Comparison of ENCODE assay signal across 8 cellular contexts in genomic region chrX:81202989-81203388, GRCh38. TPM values are rescaled to one million over a fixed set of nuclear protein-coding genes. Genes with fewer than 3 reads are reported as not detected.
DNase-seq lines count a peak whose midpoint lies in the region; ATAC-seq, FAIRE-seq and TF ChIP-seq lines count a peak whose summit lies in the region.

No MANE protein-coding gene starts in this region.

- TF ChIP-seq POLR2A in heart left ventricle (IDR thresholded peaks at IDR 0.05) (no peak), GM12878 (IDR thresholded peaks at IDR 0.05; ENCODE audit: low read depth, low read length) (no peak), uterus (IDR thresholded peaks at IDR 0.05) (no peak)

- H3K4me1 ChIP-seq in heart left ventricle = peaks cover 0 to 13% (median 0%) of the 10 kb centered on the region in 12 donors
- no peaks in the 10 kb centered on the region for H3K4me1 ChIP-seq in GM12878 (ENCODE audit: control insufficient read depth, insufficient read depth, low read length)
- no peaks in the 10 kb centered on the region for H3K4me1 ChIP-seq in lower lobe of right lung
- H3K4me1 ChIP-seq in uterus = no peaks in the 10 kb centered on the region

- H3K9ac ChIP-seq in GM12878 (ENCODE audit: control insufficient read depth, insufficient read depth, low read length) = peak overlapping the region; percentile 94

- POLR2A ChIA-PET in GM12878 (lab: Charles Lee) = interaction anchor here (1.2 to 2.0 kb wide), 3 partner anchors 8 to 394 kb away, joined by 3 to 6 read pairs (median 4); no protein-coding TSS in a partner anchor

- TF ChIP-seq EP300 in GM12878 (IDR thresholded peaks at IDR 0.05; ENCODE audit: borderline replicate concordance in 1 of 2, control insufficient read depth in 1 of 2, low read depth in 2 of 2, low read length in 2 of 2) = no peak

- FAIRE-seq in GM12878 (lab: Jason Lieb, UNC) = no peak

- H3K27ac ChIP-seq in heart left ventricle (peak overlapping the region in 9 of 12 donors; percentile 53 to 82 (median 71)), GM12878 (ENCODE audit: control insufficient read depth, insufficient read depth) (peak overlapping the region; percentile 91), lower lobe of right lung (peak overlapping the region; percentile 84), uterus (peak overlapping the region; percentile 75 to 78)

- H3K79me2 ChIP-seq in GM12878 (ENCODE audit: control insufficient read depth, insufficient read depth, low read length) = peaks cover 50% of the 10 kb centered on the region

- H3K27me3 ChIP-seq in heart left ventricle = no peaks in the 10 kb centered on the region
- H3K27me3 ChIP-seq in GM12878 (replicated peaks in 1 of 2; ENCODE audit: control insufficient read depth in 2 of 2, insufficient read depth in 2 of 2, low read length in 1 of 2) = no peaks in the 10 kb centered on the region
- no peaks in the 10 kb centered on the region for H3K27me3 ChIP-seq in lower lobe of right lung (ENCODE audit: low read depth)
- H3K27me3 ChIP-seq in uterus = no peaks in the 10 kb centered on the region

- H3K4me2 ChIP-seq in GM12878 (ENCODE audit: control insufficient read depth, insufficient read depth) = peak overlapping the region; percentile 64

- CTCF ChIA-PET in GM12878 (lab: Yijun Ruan, JAX) = interaction anchor here (1.8 to 2.5 kb wide), 4 partner anchors 8 to 394 kb away, joined by 10 to 13 read pairs (median 11); partner anchors contain the start of gene BRWD3

- H3K36me3 ChIP-seq in heart left ventricle (no peaks in the 10 kb centered on the region), GM12878 (ENCODE audit: control insufficient read depth in 2 of 2, insufficient read depth in 2 of 2, low read length in 1 of 2) (no peaks in the 10 kb centered on the region), lower lobe of right lung (no peaks in the 10 kb centered on the region), uterus (no peaks in the 10 kb centered on the region)

- BruUV-seq in GM12878 (replicated peaks; lab: Mats Ljungman, UMichigan) = no TSS peak

- ATAC-seq in heart left ventricle = peak in 1 of 4 donors; percentile 6
- no peak for ATAC-seq in left ventricle myocardium superior
- ATAC-seq in GM12878 = peak; percentile 6; the same call in 2 of the 3 replicates
- no peak for ATAC-seq in lower lobe of right lung

- DNase-seq in heart left ventricle = no peak
- DNase-seq in left ventricle myocardium superior = no peak
- DNase-seq in GM12878 (ENCODE audit: low read depth, low spot score) = no peak
- no peak for DNase-seq in lower lobe of right lung
- DNase-seq in uterus = no peak
- DNase-seq in NCI-H1105 (lab: John Stamatoyannopoulos, UW) = no peak
- no peak for DNase-seq in activated effector memory CD4-positive, alpha-beta T cell treated with anti-CD3 and anti-CD28 coated beads, Interleukin-2, amount 50 U/mL, for 16 hours
- no peak for DNase-seq in EL

- H3K9me3 ChIP-seq in heart left ventricle = no peaks in the 10 kb centered on the region
- no peaks in the 10 kb centered on the region for H3K9me3 ChIP-seq in GM12878 (replicated peaks; ENCODE audit: control insufficient read depth, insufficient read depth, low read length)
- H3K9me3 ChIP-seq in lower lobe of right lung = no peaks in the 10 kb centered on the region
- no peaks in the 10 kb centered on the region for H3K9me3 ChIP-seq in uterus

- no peak for TF ChIP-seq RAD21 in GM12878 (IDR thresholded peaks at IDR 0.05; ENCODE audit: insufficient read depth, low read depth, low read length)

- H3K4me3 ChIP-seq in heart left ventricle (peak overlapping the region in 10 of 12 donors; percentile 19 to 87 (median 62)), GM12878 (peak overlapping the region; percentile 63; the same call in 1 of the 2 replicates), lower lobe of right lung (peak overlapping the region; percentile 66), uterus (peak overlapping the region; percentile 45 to 50)

- intact Hi-C loops in heart left ventricle (cut with DNase I) = loop anchor here in 1 of 10 donors (10.0 kb wide), 1 partner anchor 62 kb away; no protein-coding TSS in a partner anchor
- intact Hi-C loops in left ventricle myocardium superior (cut with micrococcal nuclease) = no loop called here
- intact Hi-C loops in GM12878 (cut with micrococcal nuclease; ENCODE audit: unreplicated experiment) = loop anchor here (2.0 kb wide), 2 partner anchors 82 to 394 kb away; partner anchors contain the start of gene BRWD3
- intact Hi-C loops in lower lobe of right lung (cut with DNase I) = no loop called here
- intact Hi-C loops in uterus (cut with DNase I; ENCODE audit: low total_unique reads) = no loop called here

- H4K20me1 ChIP-seq in GM12878 (ENCODE audit: control insufficient read depth, insufficient read depth) = no peaks in the 10 kb centered on the region

- no peak for TF ChIP-seq CTCF in heart left ventricle (IDR thresholded peaks at IDR 0.05)
- TF ChIP-seq CTCF in GM12878 (IDR thresholded peaks at IDR 0.05 in 2 of 3, conservative IDR thresholded peaks at IDR 0.05 in 1 of 3; ENCODE audit: control insufficient read depth in 2 of 3, extremely low read depth in 1 of 3, insufficient read depth in 1 of 3, low read depth in 3 of 3, low read length in 3 of 3) = no peak
- no peak for TF ChIP-seq CTCF in lower lobe of right lung (IDR thresholded peaks at IDR 0.05)
- TF ChIP-seq CTCF in uterus (IDR thresholded peaks at IDR 0.05) = no peak

- H2AFZ ChIP-seq in GM12878 (ENCODE audit: control insufficient read depth, low read depth, low read length) = no peak overlapping the region; the same call in 1 of the 2 replicates

- WGBS in heart left ventricle, 4 donors = 0 to 45% (median 16%) methylated on average over 1 of the region's 1 CpG
- WGBS in GM12878 (ENCODE audit: insufficient coverage, insufficient replicate concordance, low lambda C conversion rate, missing lambda C conversion rate) = 5% methylated on average over 1 of the region's 1 CpG

- RAD21 ChIA-PET in GM12878 (lab: Charles Lee; ENCODE audit: unreplicated experiment) = interaction anchor here (1.5 to 1.9 kb wide), 2 partner anchors 82 to 174 kb away, joined by 5 to 8 read pairs; no protein-coding TSS in a partner anchor

- SMC1A ChIA-PET in GM12878 (lab: Charles Lee; ENCODE audit: uncharacterized antibody, unreplicated experiment) = interaction anchor here (1.2 to 2.3 kb wide), 6 partner anchors 48 to 395 kb away, joined by 3 to 7 read pairs (median 5); no protein-coding TSS in a partner anchor

- in situ Hi-C loops in GM12878 (cut with MboI) = loop anchor here (5.0 kb wide), 1 partner anchor 391 kb away; no protein-coding TSS in a partner anchor

TF ChIP-seq in GM12878, 131 proteins besides CTCF, POLR2A, EP300 and RAD21:
- TF ChIP-seq ATF7 (IDR thresholded peaks at IDR 0.05; ENCODE audit: low read depth) (0 out of 2 replicates have a peak, but pooled peaks have one; percentile 0), MYB (IDR thresholded peaks at IDR 0.05; ENCODE audit: borderline replicate concordance, low read depth, low read length) (no peak)
TF ChIP-seq in GM12878: peak in this region for 1.

RNA-seq across cellular contexts. Expression of gene SH3BGRL, which starts 1.1 kb away (rescaled TPM):
- total RNA-seq in heart left ventricle = 10 to 100 TPM; 16.4 to 96.1 (median 26.9) TPM
- 10 to 100 TPM; 16.7 to 21.8 TPM for polyA plus RNA-seq in heart left ventricle
- 25.6 TPM for total RNA-seq in left ventricle myocardium superior
- 57.8 and 60.9 TPM in 2 replicates for total RNA-seq in GM12878 (2013; cell fraction: nucleolus; rRNA removed)
- 75.6 and 90.8 TPM in 2 replicates for total RNA-seq in GM12878 (2014; rRNA removed)
- 110 and 115 TPM in 2 replicates for total RNA-seq in GM12878 (2014; rRNA removed; fragmentation: Illumina TruSeq; extraction: Trizol)
- 91.7 and 93.1 TPM in 2 replicates for total RNA-seq in GM12878 (2021)
- 80.4 TPM for polyA plus RNA-seq in GM12878 (2011; ENCODE audit: low read depth)
- polyA plus RNA-seq in GM12878 (2011; rRNA removed) = 178 and 274 TPM in 2 replicates
- 74.4 and 88.1 TPM in 2 replicates for polyA plus RNA-seq in GM12878 (2011; cell fraction: cytosol; rRNA removed)
- 36.7 and 37.8 TPM in 2 replicates for polyA plus RNA-seq in GM12878 (2011; cell fraction: nucleus; rRNA removed)
- 102 and 131 TPM in 2 replicates for polyA plus RNA-seq in GM12878 (2012)
- 147 and 199 TPM in 2 replicates for polyA plus RNA-seq in GM12878 (2014; fragmentation: Illumina TruSeq; extraction: Trizol)
- polyA plus RNA-seq in GM12878 (2014; fragmentation: Nextera tagmentation; extraction: Ambion mirVana) = 100 to 1,000 TPM; 127 to 145 TPM
- 73.1 and 95.9 TPM in 2 replicates for polyA plus RNA-seq in GM12878 (2014; rRNA removed)
- polyA plus RNA-seq in GM12878 (2016; fragmentation: Nextera tagmentation; extraction: Ambion mirVana) = 100 to 1,000 TPM; 118 to 126 TPM
- 55.3 and 81.3 TPM in 2 replicates for polyA minus RNA-seq in GM12878 (2011; rRNA and poly(A)+ RNA removed)
- polyA minus RNA-seq in GM12878 (2011; cell fraction: cytosol; rRNA and poly(A)+ RNA removed) = 28.2 and 28.5 TPM in 2 replicates
- 19.8 and 28.9 TPM in 2 replicates for polyA minus RNA-seq in GM12878 (2011; cell fraction: nucleus; rRNA and poly(A)+ RNA removed)
- 192 TPM for total RNA-seq in lower lobe of right lung
- total RNA-seq in uterus = 100 to 1,000 TPM; 136 to 228 (median 179) TPM

RNA-seq across cellular contexts. Expression of gene HMGN5, which starts 1.3 kb away (rescaled TPM):
- total RNA-seq in heart left ventricle = 1 to 10 TPM in 7 of 9 donors, under 1 TPM in 2; 0.56 to 3.8 (median 2.1) TPM
- polyA plus RNA-seq in heart left ventricle = 1 to 10 TPM; 2.8 to 8.8 TPM
- total RNA-seq in left ventricle myocardium superior = 2.3 TPM
- 0.29 and 0.81 TPM in 2 replicates for total RNA-seq in GM12878 (2013; cell fraction: nucleolus; rRNA removed)
- total RNA-seq in GM12878 (2014; rRNA removed) = 2.8 and 3.5 TPM in 2 replicates
- total RNA-seq in GM12878 (2014; rRNA removed; fragmentation: Illumina TruSeq; extraction: Trizol) = 6.1 and 6.2 TPM in 2 replicates
- total RNA-seq in GM12878 (2021) = 11.1 and 13.7 TPM in 2 replicates
- 8.7 TPM for polyA plus RNA-seq in GM12878 (2011; ENCODE audit: low read depth)
- 19.7 and 32.2 TPM in 2 replicates for polyA plus RNA-seq in GM12878 (2011; rRNA removed)
- polyA plus RNA-seq in GM12878 (2011; cell fraction: cytosol; rRNA removed) = 7.0 and 9.3 TPM in 2 replicates
- polyA plus RNA-seq in GM12878 (2011; cell fraction: nucleus; rRNA removed) = 13.2 and 17.5 TPM in 2 replicates
- 18.5 and 25.5 TPM in 2 replicates for polyA plus RNA-seq in GM12878 (2012)
- polyA plus RNA-seq in GM12878 (2014; fragmentation: Illumina TruSeq; extraction: Trizol) = 93.6 and 155 TPM in 2 replicates
- polyA plus RNA-seq in GM12878 (2014; fragmentation: Nextera tagmentation; extraction: Ambion mirVana) = 10 to 100 TPM; 43.0 to 50.8 TPM
- 22.0 and 26.3 TPM in 2 replicates for polyA plus RNA-seq in GM12878 (2014; rRNA removed)
- 10 to 100 TPM; 33.1 to 34.3 TPM for polyA plus RNA-seq in GM12878 (2016; fragmentation: Nextera tagmentation; extraction: Ambion mirVana)
- 4.8 and 7.0 TPM in 2 replicates for polyA minus RNA-seq in GM12878 (2011; rRNA and poly(A)+ RNA removed)
- polyA minus RNA-seq in GM12878 (2011; cell fraction: cytosol; rRNA and poly(A)+ RNA removed) = 2.4 and 6.8 TPM in 2 replicates
- polyA minus RNA-seq in GM12878 (2011; cell fraction: nucleus; rRNA and poly(A)+ RNA removed) = 2.3 and 4.3 TPM in 2 replicates
- 2.9 TPM for total RNA-seq in lower lobe of right lung
- total RNA-seq in uterus = 10 to 100 TPM in 1 of 4 donors, 1 to 10 TPM in 1, under 1 TPM in 2; 0.26 to 10.3 (median 3.1) TPM
